In genomic region chr6:69631552-69632346, GRCh38 we compare ENCODE assay signal across 20 cellular contexts.
A peak's percentile ranks its signal among the peaks of the same experiment; 100 is the strongest.
DNase-seq lines count a peak whose midpoint lies in the region; ATAC-seq lines count a peak whose summit lies in the region.
"Had no signal": no experiment of that assay in that cellular context is flagged by ENCODE, and none has a peak within 500 bp of the region (broad histone marks: within the 10 kb centered on the region; RNA-seq: fewer than 3 reads in every experiment).

No MANE protein-coding gene starts in this region.

- peaks cover 17% of the 10 kb centered on the region for H3K4me1 Mint-ChIP-seq in activated CD4-positive, alpha-beta T cell treated with anti-CD3 and anti-CD28 coated beads, Interleukin-2, amount 10 ng/mL, durations not matched to agents 24 days and 14 days
- H3K4me1 Mint-ChIP-seq in activated naive CD8-positive, alpha-beta T cell treated with anti-CD3 and anti-CD28 coated beads, Interleukin-2, amount 50 U/mL, for 24 hours, result peaks cover 8% of the 10 kb centered on the region
- H3K4me1 Mint-ChIP-seq: immature natural killer cell had no signal

- H3K27ac Mint-ChIP-seq in activated CD4-positive, alpha-beta T cell treated with anti-CD3 and anti-CD28 coated beads, Interleukin-2, amount 10 ng/mL, durations not matched to agents 24 days and 14 days, result peak overlapping the region; percentile 61
- peak overlapping the region; percentile 18 for H3K27ac Mint-ChIP-seq in activated naive CD8-positive, alpha-beta T cell treated with anti-CD3 and anti-CD28 coated beads, Interleukin-2, amount 50 U/mL, for 24 hours
- H3K27ac Mint-ChIP-seq: CD4-positive, alpha-beta memory T cell; immature natural killer cell had no signal

- no peaks in the 10 kb centered on the region for H3K36me3 Mint-ChIP-seq in activated CD4-positive, alpha-beta T cell treated with anti-CD3 and anti-CD28 coated beads, Interleukin-2, amount 10 ng/mL, durations not matched to agents 24 days and 14 days (ENCODE audit: low read depth)
- H3K36me3 Mint-ChIP-seq in activated naive CD8-positive, alpha-beta T cell treated with anti-CD3 and anti-CD28 coated beads, Interleukin-2, amount 50 U/mL, for 24 hours (ENCODE audit: low read depth), result no peaks in the 10 kb centered on the region
- H3K36me3 Mint-ChIP-seq: CD4-positive, alpha-beta memory T cell; immature natural killer cell had no signal

- no peaks in the 10 kb centered on the region for H3K9me3 Mint-ChIP-seq in activated CD4-positive, alpha-beta T cell treated with anti-CD3 and anti-CD28 coated beads, Interleukin-2, amount 10 ng/mL, durations not matched to agents 24 days and 14 days
- H3K9me3 Mint-ChIP-seq in activated naive CD8-positive, alpha-beta T cell treated with anti-CD3 and anti-CD28 coated beads, Interleukin-2, amount 50 U/mL, for 24 hours, result no peaks in the 10 kb centered on the region

- peak overlapping the region; percentile 55 for H3K4me3 Mint-ChIP-seq in activated CD4-positive, alpha-beta T cell treated with anti-CD3 and anti-CD28 coated beads, Interleukin-2, amount 10 ng/mL, durations not matched to agents 24 days and 14 days
- no peak overlapping the region for H3K4me3 Mint-ChIP-seq in activated naive CD8-positive, alpha-beta T cell treated with anti-CD3 and anti-CD28 coated beads, Interleukin-2, amount 50 U/mL, for 24 hours
- H3K4me3 Mint-ChIP-seq: immature natural killer cell had no signal

- H3K27me3 Mint-ChIP-seq in activated CD4-positive, alpha-beta T cell treated with anti-CD3 and anti-CD28 coated beads, Interleukin-2, amount 10 ng/mL, durations not matched to agents 24 days and 14 days, result peaks cover 17% of the 10 kb centered on the region
- H3K27me3 Mint-ChIP-seq in activated naive CD8-positive, alpha-beta T cell treated with anti-CD3 and anti-CD28 coated beads, Interleukin-2, amount 50 U/mL, for 24 hours, result peaks cover 14% of the 10 kb centered on the region

- intact Hi-C loops in activated CD4-positive, alpha-beta T cell treated with anti-CD3 and anti-CD28 coated beads, Interleukin-2, amount 10 ng/mL, durations not matched to agents 24 days and 14 days (cut with micrococcal nuclease), result no loop called here

- DNase-seq in activated CD4-positive, alpha-beta T cell treated with anti-CD3 and anti-CD28 coated beads, Interleukin-2, amount 10 ng/mL, durations not matched to agents 24 days and 14 days, result peak; percentile 79
- no peak for DNase-seq in activated CD4-positive, alpha-beta T cell treated with anti-CD3 and anti-CD28 coated beads for 1 hour
- DNase-seq in activated naive CD8-positive, alpha-beta T cell treated with anti-CD3 and anti-CD28 coated beads, Interleukin-2, amount 50 U/mL, for 24 hours, result no peak
- DNase-seq in renal cortical epithelial cell (ENCODE audit: low read depth) (peak; percentile 38), Kasumi-1 (lab: John Stamatoyannopoulos, UW) (no peak), MV-4-11 (lab: John Stamatoyannopoulos, UW) (no peak), hepatic stellate cell (ENCODE audit: low spot score) (no peak)
- DNase-seq: activated CD4-positive, alpha-beta T cell treated with anti-CD3 and anti-CD28 coated beads, Interleukin-2, amount 50 U/mL, for 1 hour; brain microvascular endothelial cell; effector CD8-positive, alpha-beta T cell; EL; immature natural killer cell; mesendoderm; NCI-H1105 treated with DMSO at 0.1 percent for 48 hours; NCI-H510A treated with DMSO at 0.1 percent for 48 hours; occipital lobe; RPMI8226; small intestine had no signal

- ATAC-seq in HG02870 (IDR thresholded peaks at IDR 0.05; ENCODE audit: unreplicated experiment), result peak; percentile 74
- ATAC-seq in activated naive CD8-positive, alpha-beta T cell treated with anti-CD3 and anti-CD28 coated beads, Interleukin-2, amount 50 U/mL, for 24 hours, result no peak

Comparison
In these comparisons a context has a peak if more than half of its experiments do, and no peak if none do; other contexts are left out.
1. DNase-seq: peak in activated CD4-positive, alpha-beta T cell treated with anti-CD3 and anti-CD28 coated beads, Interleukin-2, amount 10 ng/mL, durations not matched to agents 24 days and 14 days (single experiment) and renal cortical epithelial cell (single experiment); none in activated CD4-positive, alpha-beta T cell treated with anti-CD3 and anti-CD28 coated beads for 1 hour (single experiment), activated naive CD8-positive, alpha-beta T cell treated with anti-CD3 and anti-CD28 coated beads, Interleukin-2, amount 50 U/mL, for 24 hours (single experiment), Kasumi-1 (0 of 2), MV-4-11 (single experiment) and hepatic stellate cell (single experiment).